ENCODE assay signal across 1 cellular context in genomic region chr6:82856077-82856476, GRCh38.
DNase-seq lines count a peak whose midpoint lies in the region; ATAC-seq, FAIRE-seq and TF ChIP-seq lines count a peak whose summit lies in the region.
"Not testable (repeated sequence)": the region's sequence is repeated elsewhere in the genome, so short reads cannot be mapped to it uniquely, and the experiment has no call there.

No MANE protein-coding gene starts in this region.

- FAIRE-seq in K562 (lab: Jason Lieb, UNC), result not testable (repeated sequence)

- not testable (repeated sequence) for H3K36me3 ChIP-seq in K562 (ENCODE audit: control insufficient read depth, insufficient read depth, low read length)

- in situ Hi-C loops in K562 (cut with MboI), result not testable (repeated sequence)

- CTCF ChIA-PET in K562 (lab: Yijun Ruan, JAX; ENCODE audit: low intra/inter-chr PET ratio), result not testable (repeated sequence)

- not testable (repeated sequence) for DNase-seq in K562 (ENCODE audit: extremely low read depth in 1 of 4, low spot score in 3 of 4)

- H2AFZ ChIP-seq in K562 (ENCODE audit: low read depth, low read length), result not testable (repeated sequence)

- not testable (repeated sequence) for H3K27ac ChIP-seq in K562 (ENCODE audit: extremely low read depth, low read depth, low read length)

- H3K9me3 ChIP-seq in K562 (replicated peaks; ENCODE audit: control insufficient read depth, insufficient read depth, low read depth, low read length), result not testable (repeated sequence)

- H4K20me1 ChIP-seq in K562 (replicated peaks; ENCODE audit: control insufficient read depth, insufficient read depth, low read length), result not testable (repeated sequence)

- not testable (repeated sequence) for H3K4me3 ChIP-seq in K562

- H3K27me3 ChIP-seq in K562 (ENCODE audit: control insufficient read depth in 2 of 2, insufficient read depth in 2 of 2, low read length in 2 of 2), result not testable (repeated sequence)

- not testable (repeated sequence) for TF ChIP-seq RAD21 in K562 (CRISPR knock-in tag; conservative IDR thresholded peaks at IDR 0.05 in 1 of 2, IDR thresholded peaks at IDR 0.05 in 1 of 2)

- not testable (repeated sequence) for BruUV-seq in K562 (replicated peaks; lab: Mats Ljungman, UMichigan)

- ATAC-seq in K562, result not testable (repeated sequence)

- H3K9ac ChIP-seq in K562 (ENCODE audit: insufficient read depth in 1 of 2, low read depth in 2 of 2, low read length in 2 of 2), result not testable (repeated sequence)

- not testable (repeated sequence) for H3K4me2 ChIP-seq in K562 (ENCODE audit: insufficient read depth, low read length)

- not testable (repeated sequence) for TF ChIP-seq EP300 in K562 (IDR thresholded peaks at IDR 0.05; ENCODE audit: low read length)

- not testable (repeated sequence) for H3K4me1 ChIP-seq in K562 (replicated peaks in 1 of 2; ENCODE audit: control insufficient read depth in 2 of 2, insufficient read depth in 2 of 2, low read length in 2 of 2)

- not testable (repeated sequence) for H3K79me2 ChIP-seq in K562 (ENCODE audit: control insufficient read depth, insufficient read depth, low read length)

- TF ChIP-seq CTCF in K562 (IDR thresholded peaks at IDR 0.05 in 2 of 3, conservative IDR thresholded peaks at IDR 0.05 in 1 of 3; ENCODE audit: insufficient read depth in 2 of 3, low read depth in 1 of 3, low read length in 3 of 3), result not testable (repeated sequence)

- intact Hi-C loops in K562 (cut with micrococcal nuclease), result not testable (repeated sequence)

- 7% methylated on average over 3 of the region's 5 CpGs for WGBS in K562 (ENCODE audit: insufficient coverage, low coverage, missing lambda C conversion rate)

- not testable (repeated sequence) for TF ChIP-seq POLR2A in K562 (conservative IDR thresholded peaks at IDR 0.05)

- POLR2A ChIA-PET in K562 (lab: Yijun Ruan, JAX), result not testable (repeated sequence)

- not testable (repeated sequence) for H3K9me1 ChIP-seq in K562 (ENCODE audit: control insufficient read depth, insufficient read depth, low read length)

TF ChIP-seq in K562, 482 proteins besides CTCF, POLR2A, EP300 and RAD21:
- TF ChIP-seq ZNF184 (CRISPR knock-in tag; IDR thresholded peaks at IDR 0.05), result peak; percentile 71
- TF ChIP-seq AFF1 (IDR thresholded peaks at IDR 0.05; ENCODE audit: low read depth in 1 of 2, partially characterized antibody in 2 of 2), result peak in 1 of 2 experiments; percentile 94
